Comparison of ENCODE assay signal across 14 cellular contexts in the genomic region with DNA sequence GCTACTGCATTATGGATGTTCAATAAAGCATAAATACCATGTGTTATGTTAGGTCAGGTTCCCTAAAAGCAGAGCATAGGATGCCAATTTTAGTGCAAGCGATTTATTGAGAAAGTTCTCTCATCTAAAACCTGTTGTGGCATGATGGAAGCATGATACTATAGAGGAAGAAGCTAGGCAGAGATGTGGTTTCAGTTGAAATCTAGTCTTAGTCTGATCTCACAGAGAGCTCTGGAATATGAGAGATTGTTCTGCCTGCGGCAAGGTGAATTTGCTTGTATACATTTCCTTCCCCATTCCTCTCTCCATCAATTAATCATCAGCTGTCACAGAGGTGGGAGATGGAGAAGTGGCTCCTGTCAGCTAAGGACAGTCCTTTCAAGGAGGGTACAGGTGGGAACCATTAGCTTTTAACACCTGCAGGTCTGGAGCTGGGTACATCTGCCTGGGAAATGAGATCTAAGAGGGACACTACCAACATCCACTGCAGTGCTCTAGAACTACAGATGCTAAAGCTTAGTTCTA.
DNase-seq lines count a peak whose midpoint lies in the region; ATAC-seq and TF ChIP-seq lines count a peak whose summit lies in the region.
"Had no signal": no experiment of that assay in that cellular context is flagged by ENCODE, and none has a peak within 500 bp of the region (broad histone marks: within the 10 kb centered on the region; RNA-seq: fewer than 3 reads in every experiment).

No MANE protein-coding gene starts in this region.

- H3K27me3 ChIP-seq in foreskin keratinocyte (peaks cover 11% of the 10 kb centered on the region), adrenal gland (no peaks in the 10 kb centered on the region)
- H3K27me3 ChIP-seq: BLaER1, SJSA1 had no signal

- H3K4me3 ChIP-seq in adrenal gland, result no peak overlapping the region
- H3K4me3 ChIP-seq: BLaER1, SJSA1 had no signal

- ATAC-seq in foreskin keratinocyte, result peak; percentile 70

- TF ChIP-seq CTCF in foreskin keratinocyte (conservative IDR thresholded peaks at IDR 0.05) (no peak), adrenal gland (IDR thresholded peaks at IDR 0.05) (no peak)

- no peak overlapping the region for H3K27ac ChIP-seq in foreskin keratinocyte
- no peak overlapping the region for H3K27ac ChIP-seq in adrenal gland
- H3K27ac ChIP-seq: 22Rv1, BLaER1, SJSA1 had no signal

- no peaks in the 10 kb centered on the region for H3K4me1 ChIP-seq in foreskin keratinocyte
- H3K4me1 ChIP-seq in adrenal gland (replicated peaks in 1 of 2), result no peaks in the 10 kb centered on the region
- H3K4me1 ChIP-seq: SJSA1 had no signal

- intact Hi-C loops in adrenal gland (cut with DNase I), result no loop called here

- in situ Hi-C loops in ACHN (cut with HindIII; ENCODE audit: low pct_ligation_motif_present, low pct_unique_long_range_greater_than_20kb, low sequenced_read_pairs), result no loop called here

- no peak for TF ChIP-seq POLR2A in adrenal gland (IDR thresholded peaks at IDR 0.05)

- no peaks in the 10 kb centered on the region for H3K36me3 ChIP-seq in adrenal gland (replicated peaks in 1 of 2)
- H3K36me3 ChIP-seq: BLaER1, SJSA1 had no signal

- DNase-seq in DMS53 (lab: John Stamatoyannopoulos, UW) (peak; percentile 3), DMS53 treated with DMSO at 0.1 percent for 48 hours (lab: John Stamatoyannopoulos, UW; ENCODE audit: unreplicated experiment) (no peak), NCI-H128 (lab: John Stamatoyannopoulos, UW; ENCODE audit: unreplicated experiment) (peak; percentile 6), NCI-H69 (lab: John Stamatoyannopoulos, UW) (peak; percentile 91), foreskin keratinocyte (peak; percentile 54 to 87), HCEC 1CT (no peak), adrenal gland (no peak), ACHN (no peak)
- DNase-seq: NCI-H1930, NCI-H226, SW 1271 had no signal

- 53 to 76% (median 64%) methylated on average over 2 of the region's 2 CpGs for WGBS in adrenal gland, 4 donors

- H3K9me3 ChIP-seq in adrenal gland (replicated peaks in 1 of 3), result no peaks in the 10 kb centered on the region
- H3K9me3 ChIP-seq: SJSA1 had no signal

Comparison
In these comparisons a context has a peak if more than half of its experiments do, and no peak if none do; other contexts are left out.
1. DNase-seq: peak in DMS53 (single experiment), NCI-H128 (single experiment), NCI-H69 (single experiment) and foreskin keratinocyte (2 of 2); none in DMS53 treated with DMSO at 0.1 percent for 48 hours (single experiment), HCEC 1CT (single experiment), adrenal gland (0 of 7) and ACHN (single experiment).